Comparison of ENCODE assay signal across 11 cellular contexts in the genomic region with DNA sequence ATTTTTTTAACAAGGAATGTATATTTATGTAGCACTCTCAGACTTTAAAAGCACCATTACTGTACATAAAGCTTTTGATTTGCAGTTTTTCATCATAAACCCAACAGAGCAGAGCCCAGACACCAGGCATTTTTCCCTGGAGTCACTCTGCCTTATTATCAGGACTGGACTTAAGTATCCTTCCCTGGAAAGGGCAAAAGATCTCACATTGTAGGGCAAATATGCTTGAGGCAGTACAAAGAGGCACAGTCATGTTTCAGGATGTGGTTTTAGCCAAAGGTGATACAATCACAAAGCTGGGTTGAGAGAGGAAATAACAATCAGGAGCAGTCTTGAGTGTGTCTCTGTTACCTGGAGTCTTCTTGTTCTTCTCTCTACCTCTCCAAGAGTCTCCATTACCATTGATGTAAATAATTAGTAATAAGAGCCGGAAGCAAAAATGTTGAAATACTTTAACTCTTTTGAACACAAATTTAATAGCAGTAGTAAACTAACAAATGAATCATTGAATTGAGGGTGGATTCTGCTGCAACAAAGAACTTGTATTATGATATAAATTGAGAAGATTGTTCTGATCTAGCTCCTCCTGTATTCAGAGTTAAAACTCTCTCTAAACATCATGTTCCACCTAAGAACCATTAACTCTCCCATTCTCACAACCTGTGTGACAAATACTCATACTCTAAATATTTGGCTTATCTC.
DNase-seq lines count a peak whose midpoint lies in the region; ATAC-seq, FAIRE-seq and TF ChIP-seq lines count a peak whose summit lies in the region.
"Had no signal": no experiment of that assay in that cellular context is flagged by ENCODE, and none has a peak within 500 bp of the region (broad histone marks: within the 10 kb centered on the region; RNA-seq: fewer than 3 reads in every experiment).

No MANE protein-coding gene starts in this region.

- intact Hi-C loops in endothelial cell of umbilical vein (cut with micrococcal nuclease) = no loop called here

- peak; percentile 12 for FAIRE-seq in endothelial cell of umbilical vein (lab: Jason Lieb, UNC)

- peak; percentile 37 for DNase-seq in activated naive CD4-positive, alpha-beta T cell treated with anti-CD3 and anti-CD28 coated beads, Interleukin-2, amount 10 ng/mL, durations not matched to agents 7 days and 5 days
- no peak for DNase-seq in activated naive CD4-positive, alpha-beta T cell (lab: John Stamatoyannopoulos, UW)
- no peak for DNase-seq in SK-N-SH
- peak; percentile 55 for DNase-seq in endothelial cell of umbilical vein (ENCODE audit: low read depth, low spot score)
- peak in 1 of 2 donors; percentile 19 for DNase-seq in stimulated activated naive CD8-positive, alpha-beta T cell treated with anti-CD3 and anti-CD28 coated beads, Interleukin-15, amount 100 ng/mL, for 72 hours
- DNase-seq in osteocyte (ENCODE audit: extremely low spot score, unreplicated experiment) = no peak
- no peak for DNase-seq in HUDEP-2 (lab: John Stamatoyannopoulos, UW; ENCODE audit: unreplicated experiment in 76 of 76)
- DNase-seq in NCI-H2081 treated with DMSO at 0.1 percent for 48 hours (lab: John Stamatoyannopoulos, UW) = no peak
- DNase-seq: NCI-H2227 treated with DMSO at 0.1 percent for 48 hours had no signal

- H4K20me1 ChIP-seq in SK-N-SH (ENCODE audit: insufficient read depth) (no peaks in the 10 kb centered on the region), endothelial cell of umbilical vein (replicated peaks; ENCODE audit: control insufficient read depth, extremely low read depth, insufficient read depth, low read length) (no peaks in the 10 kb centered on the region)
- H4K20me1 ChIP-seq: BLaER1 treated with 17β-estradiol and CSF1 and Interleukin-3, amounts not matched to agents 10 nM and 100 nM had no signal

- no peak for TF ChIP-seq CTCF in SK-N-SH (IDR thresholded peaks at IDR 0.05)
- no peak for TF ChIP-seq CTCF in endothelial cell of umbilical vein (IDR thresholded peaks at IDR 0.05; ENCODE audit: extremely low read depth in 1 of 2, insufficient read depth in 1 of 2, low read depth in 1 of 2, low read length in 2 of 2)
- TF ChIP-seq CTCF in osteocyte (IDR thresholded peaks at IDR 0.05) = no peak

- H3K9ac ChIP-seq in SK-N-SH (no peak overlapping the region), endothelial cell of umbilical vein (replicated peaks; ENCODE audit: extremely low read depth, insufficient read depth, low read length) (no peak overlapping the region)
- H3K9ac ChIP-seq: BLaER1 treated with 17β-estradiol and CSF1 and Interleukin-3, amounts not matched to agents 10 nM and 100 nM; neural progenitor cell had no signal

- H3K4me3 ChIP-seq in SK-N-SH (ENCODE audit: low read depth in 2 of 2, low read length in 1 of 2) (no peak overlapping the region), endothelial cell of umbilical vein (replicated peaks in 1 of 3; ENCODE audit: insufficient read depth in 1 of 3, low read depth in 1 of 3, low read length in 3 of 3) (no peak overlapping the region)
- H3K4me3 ChIP-seq: BLaER1 treated with 17β-estradiol and CSF1 and Interleukin-3, amounts not matched to agents 10 nM and 100 nM; neural progenitor cell had no signal

- ATAC-seq in stimulated activated naive CD8-positive, alpha-beta T cell treated with anti-CD3 and anti-CD28 coated beads, Interleukin-15, amount 100 ng/mL, for 72 hours = peak; percentile 97

- H3K4me1 Mint-ChIP-seq in activated naive CD4-positive, alpha-beta T cell treated with anti-CD3 and anti-CD28 coated beads, Interleukin-2, amount 10 ng/mL, durations not matched to agents 7 days and 5 days = peaks cover 68% of the 10 kb centered on the region
- H3K4me1 Mint-ChIP-seq in stimulated activated naive CD8-positive, alpha-beta T cell treated with anti-CD3 and anti-CD28 coated beads, Interleukin-15, amount 100 ng/mL, for 72 hours = peaks cover 68% of the 10 kb centered on the region
- H3K4me1 Mint-ChIP-seq in osteocyte (ENCODE audit: unreplicated experiment) = peaks cover 2% of the 10 kb centered on the region
- H3K4me1 Mint-ChIP-seq: neural progenitor cell had no signal

- no peak for TF ChIP-seq RAD21 in SK-N-SH (IDR thresholded peaks at IDR 0.05; ENCODE audit: low read length)

- H3K27ac ChIP-seq in SK-N-SH (ENCODE audit: low read depth in 2 of 2, low read length in 1 of 2) = 0 out of 4 replicates have a peak overlapping the region, but pooled peaks of 1 of the 2 experiments have one; percentile 13
- H3K27ac ChIP-seq in endothelial cell of umbilical vein (ENCODE audit: insufficient read depth, low read depth, low read length) = no peak overlapping the region
- H3K27ac ChIP-seq: BLaER1 treated with 17β-estradiol and CSF1 and Interleukin-3, amounts not matched to agents 10 nM and 100 nM; neural progenitor cell had no signal

- H2AFZ ChIP-seq in SK-N-SH (ENCODE audit: low read depth) (no peak overlapping the region), endothelial cell of umbilical vein (ENCODE audit: low read depth, low read length) (no peak overlapping the region)
- H2AFZ ChIP-seq: neural progenitor cell had no signal

- no peaks in the 10 kb centered on the region for H3K27me3 Mint-ChIP-seq in activated naive CD4-positive, alpha-beta T cell treated with anti-CD3 and anti-CD28 coated beads, Interleukin-2, amount 10 ng/mL, durations not matched to agents 7 days and 5 days
- H3K27me3 Mint-ChIP-seq in stimulated activated naive CD8-positive, alpha-beta T cell treated with anti-CD3 and anti-CD28 coated beads, Interleukin-15, amount 100 ng/mL, for 72 hours = no peaks in the 10 kb centered on the region
- H3K27me3 Mint-ChIP-seq in osteocyte (ENCODE audit: unreplicated experiment) = peaks cover 11% of the 10 kb centered on the region

- TF ChIP-seq POLR2A in endothelial cell of umbilical vein (IDR thresholded peaks at IDR 0.05; ENCODE audit: low read depth, low read length) = no peak

- POLR2A ChIA-PET in SK-N-SH (lab: Yijun Ruan, JAX) (no interaction called here), endothelial cell of umbilical vein (lab: Charles Lee) (no interaction called here)

- H3K9me3 Mint-ChIP-seq in activated naive CD4-positive, alpha-beta T cell treated with anti-CD3 and anti-CD28 coated beads, Interleukin-2, amount 10 ng/mL, durations not matched to agents 7 days and 5 days = peaks cover 10% of the 10 kb centered on the region
- H3K9me3 Mint-ChIP-seq in stimulated activated naive CD8-positive, alpha-beta T cell treated with anti-CD3 and anti-CD28 coated beads, Interleukin-15, amount 100 ng/mL, for 72 hours = peaks cover 4 to 7% of the 10 kb centered on the region in 2 donors
- no peaks in the 10 kb centered on the region for H3K9me3 Mint-ChIP-seq in osteocyte (ENCODE audit: unreplicated experiment)
- H3K9me3 Mint-ChIP-seq: neural progenitor cell had no signal

- no peaks in the 10 kb centered on the region for H3K9me1 ChIP-seq in endothelial cell of umbilical vein (replicated peaks; ENCODE audit: control insufficient read depth, extremely low read depth, insufficient read depth, low read length)

- peak overlapping the region; percentile 83 for H3K27ac Mint-ChIP-seq in activated naive CD4-positive, alpha-beta T cell treated with anti-CD3 and anti-CD28 coated beads, Interleukin-2, amount 10 ng/mL, durations not matched to agents 7 days and 5 days
- peak overlapping the region in 1 of 2 donors; percentile 84 for H3K27ac Mint-ChIP-seq in stimulated activated naive CD8-positive, alpha-beta T cell treated with anti-CD3 and anti-CD28 coated beads, Interleukin-15, amount 100 ng/mL, for 72 hours
- no peak overlapping the region for H3K27ac Mint-ChIP-seq in osteocyte (ENCODE audit: unreplicated experiment)
- H3K27ac Mint-ChIP-seq: neural progenitor cell had no signal

- WGBS in SK-N-SH (ENCODE audit: low lambda C conversion rate) = 86% methylated on average over 1 of the region's 1 CpG

- H3K4me3 Mint-ChIP-seq in activated naive CD4-positive, alpha-beta T cell treated with anti-CD3 and anti-CD28 coated beads, Interleukin-2, amount 10 ng/mL, durations not matched to agents 7 days and 5 days = peak overlapping the region; percentile 7
- H3K4me3 Mint-ChIP-seq in stimulated activated naive CD8-positive, alpha-beta T cell treated with anti-CD3 and anti-CD28 coated beads, Interleukin-15, amount 100 ng/mL, for 72 hours = peak overlapping the region; percentile 27 to 63
- H3K4me3 Mint-ChIP-seq in osteocyte (ENCODE audit: unreplicated experiment) = no peak overlapping the region
- H3K4me3 Mint-ChIP-seq: neural progenitor cell had no signal

- H3K27me3 ChIP-seq in SK-N-SH (ENCODE audit: insufficient read depth) (no peaks in the 10 kb centered on the region), endothelial cell of umbilical vein (ENCODE audit: control insufficient read depth in 2 of 2, insufficient read depth in 2 of 2, low read length in 2 of 2) (no peaks in the 10 kb centered on the region)
- H3K27me3 ChIP-seq: BLaER1 treated with 17β-estradiol and CSF1 and Interleukin-3, amounts not matched to agents 10 nM and 100 nM; neural progenitor cell had no signal

- H3K36me3 ChIP-seq in SK-N-SH (replicated peaks in 1 of 2; ENCODE audit: control insufficient read depth in 1 of 2, insufficient read depth in 2 of 2, low read length in 1 of 2) (no peaks in the 10 kb centered on the region), endothelial cell of umbilical vein (ENCODE audit: control insufficient read depth in 2 of 2, extremely low read depth in 1 of 2, insufficient read depth in 2 of 2, low read length in 2 of 2) (no peaks in the 10 kb centered on the region)
- H3K36me3 ChIP-seq: BLaER1 treated with 17β-estradiol and CSF1 and Interleukin-3, amounts not matched to agents 10 nM and 100 nM; neural progenitor cell had no signal

- dilution Hi-C loops in endothelial cell of umbilical vein (cut with MboI; ENCODE audit: extremely low pct_ligation_motif_present, low sequenced_read_pairs) = no loop called here

- BruUV-seq in endothelial cell of umbilical vein (replicated peaks; lab: Mats Ljungman, UMichigan) = no TSS peak

- H3K9me3 ChIP-seq in SK-N-SH = no peaks in the 10 kb centered on the region
- no peaks in the 10 kb centered on the region for H3K9me3 ChIP-seq in endothelial cell of umbilical vein (replicated peaks; ENCODE audit: control insufficient read depth, insufficient read depth, low read length)

- H3K79me2 ChIP-seq in SK-N-SH (ENCODE audit: insufficient read depth) (no peaks in the 10 kb centered on the region), endothelial cell of umbilical vein (ENCODE audit: control insufficient read depth, insufficient read depth, low read length) (no peaks in the 10 kb centered on the region)

- H3K36me3 Mint-ChIP-seq in activated naive CD4-positive, alpha-beta T cell treated with anti-CD3 and anti-CD28 coated beads, Interleukin-2, amount 10 ng/mL, durations not matched to agents 7 days and 5 days = peaks cover 32% of the 10 kb centered on the region
- H3K36me3 Mint-ChIP-seq in osteocyte (ENCODE audit: unreplicated experiment) = no peaks in the 10 kb centered on the region
- H3K36me3 Mint-ChIP-seq: neural progenitor cell had no signal

- H3K4me2 ChIP-seq in SK-N-SH (no peak overlapping the region), endothelial cell of umbilical vein (ENCODE audit: insufficient read depth, low read length) (peak overlapping the region; percentile 25)
- H3K4me2 ChIP-seq: neural progenitor cell had no signal

- TF ChIP-seq EP300 in SK-N-SH (IDR thresholded peaks at IDR 0.05; ENCODE audit: borderline replicate concordance in 1 of 2, low read depth in 1 of 2, low read length in 1 of 2) = no peak

- H3K4me1 ChIP-seq in SK-N-SH (ENCODE audit: control insufficient read depth in 1 of 2, insufficient read depth in 2 of 2, low read depth in 1 of 2, low read length in 1 of 2) = peaks cover 0 to 2% of the 10 kb centered on the region in 2 experiments; a peak in 2 of 4 replicates
- peaks cover 4% of the 10 kb centered on the region for H3K4me1 ChIP-seq in endothelial cell of umbilical vein (ENCODE audit: control insufficient read depth, extremely low read depth, insufficient read depth, low read length)
- H3K4me1 ChIP-seq: neural progenitor cell had no signal

- CTCF ChIA-PET in activated naive CD4-positive, alpha-beta T cell treated with anti-CD3 and anti-CD28 coated beads, Interleukin-2, amount 10 ng/mL, durations not matched to agents 7 days and 5 days (lab: Charles Lee) = interaction anchor here (1.0 to 1.1 kb wide), 2 partner anchors 87 to 248 kb away, joined by 3 read pairs; no protein-coding TSS in a partner anchor
- CTCF ChIA-PET in SK-N-SH (lab: Yijun Ruan, JAX) (no interaction called here), endothelial cell of umbilical vein (lab: Charles Lee) (interaction anchor here (1.1 to 1.6 kb wide), 3 partner anchors 9 to 51 kb away, joined by 3 to 6 read pairs (median 3); no protein-coding TSS in a partner anchor)

- peaks cover 7% of the 10 kb centered on the region for H3F3A ChIP-seq in SK-N-SH (replicated peaks; ENCODE audit: insufficient read depth)

- no peaks in the 10 kb centered on the region for H3K9me2 ChIP-seq in SK-N-SH

Comparison
In these comparisons a context has a peak if more than half of its experiments do, and no peak if none do; other contexts are left out.
1. DNase-seq: peak in activated naive CD4-positive, alpha-beta T cell treated with anti-CD3 and anti-CD28 coated beads, Interleukin-2, amount 10 ng/mL, durations not matched to agents 7 days and 5 days (single experiment) and endothelial cell of umbilical vein (single experiment); none in activated naive CD4-positive, alpha-beta T cell (0 of 4), SK-N-SH (single experiment), osteocyte (single experiment), HUDEP-2 (0 of 76) and NCI-H2081 treated with DMSO at 0.1 percent for 48 hours (single experiment).